ENCODE assay signal across 9 cellular contexts in genomic region chr14:56474419-56475022, GRCh38.
DNase-seq lines count a peak whose midpoint lies in the region; ATAC-seq, FAIRE-seq and TF ChIP-seq lines count a peak whose summit lies in the region.
"Had no signal": no experiment of that assay in that cellular context is flagged by ENCODE, and none has a peak within 500 bp of the region (broad histone marks: within the 10 kb centered on the region; RNA-seq: fewer than 3 reads in every experiment).

No MANE protein-coding gene starts in this region.

- no peak overlapping the region for H3K4me3 ChIP-seq in pancreas
- H3K4me3 ChIP-seq: BLaER1 treated with 17β-estradiol and CSF1 and Interleukin-3, amounts not matched to agents 10 nM and 100 nM had no signal

- H3K9me3 ChIP-seq in pancreas, result no peaks in the 10 kb centered on the region

- no peaks in the 10 kb centered on the region for H3K27me3 ChIP-seq in pancreas
- H3K27me3 ChIP-seq: BLaER1 treated with 17β-estradiol and CSF1 and Interleukin-3, amounts not matched to agents 10 nM and 100 nM had no signal

- DNase-seq in NCI-H1436 (lab: John Stamatoyannopoulos, UW) (peak; percentile 44), NCI-H1436 treated with DMSO at 0.1 percent for 48 hours (lab: John Stamatoyannopoulos, UW) (no peak), LHCN-M2 (ENCODE audit: low read depth) (peak; percentile 39), SHP77 treated with DMSO at 0.1 percent for 48 hours (lab: John Stamatoyannopoulos, UW) (peak; percentile 21), fibroblast of gingiva (ENCODE audit: low read depth) (peak; percentile 26), pancreas (no peak), UCSD-AML1 (lab: John Stamatoyannopoulos, UW; ENCODE audit: unreplicated experiment) (no peak), 8988T (no peak)

- no peak overlapping the region for H3K27ac ChIP-seq in pancreas
- H3K27ac ChIP-seq: BLaER1 treated with 17β-estradiol and CSF1 and Interleukin-3, amounts not matched to agents 10 nM and 100 nM had no signal

- WGBS in pancreas, 2 donors, result 10 to 13% methylated on average over 8 of the region's 8 CpGs

- intact Hi-C loops in pancreas (cut with DNase I), result loop anchor here in 1 of 3 donors (10.0 kb wide), 2 partner anchors 770 to 1040 kb away; no protein-coding TSS in a partner anchor

- peak; percentile 23 to 74 (median 49) for TF ChIP-seq CTCF in pancreas (IDR thresholded peaks at IDR 0.05)

- ATAC-seq in pancreas, result peak; percentile 56 to 80 (median 74)

- no peaks in the 10 kb centered on the region for H3K36me3 ChIP-seq in pancreas
- H3K36me3 ChIP-seq: BLaER1 treated with 17β-estradiol and CSF1 and Interleukin-3, amounts not matched to agents 10 nM and 100 nM had no signal

- no peaks in the 10 kb centered on the region for H3K4me1 ChIP-seq in pancreas

- FAIRE-seq in pancreas (lab: Jason Lieb, UNC), result peak; percentile 92

Comparison
In these comparisons a context has a peak if more than half of its experiments do, and no peak if none do; other contexts are left out.
1. DNase-seq: peak in NCI-H1436 (single experiment), LHCN-M2 (single experiment), SHP77 treated with DMSO at 0.1 percent for 48 hours (single experiment) and fibroblast of gingiva (single experiment); none in NCI-H1436 treated with DMSO at 0.1 percent for 48 hours (single experiment), pancreas (0 of 6), UCSD-AML1 (single experiment) and 8988T (single experiment).